In genomic region chr10:28429045-28429444, GRCh38 we compare ENCODE assay signal across 1 cellular context.
TF ChIP-seq lines count a peak whose summit lies in the region.

No MANE protein-coding gene starts in this region.

TF ChIP-seq in K562, 482 proteins besides CTCF, POLR2A, EP300 and RAD21 (continued from another document):
- TF ChIP-seq ZNF197 (CRISPR knock-in tag; IDR thresholded peaks at IDR 0.05; ENCODE audit: low read depth) (no peak), RFX5 (IDR thresholded peaks at IDR 0.05; ENCODE audit: low read depth, low read length) (no peak), MYBL2 (IDR thresholded peaks at IDR 0.05; ENCODE audit: low read depth) (no peak), MYBL2 (CRISPR knock-in tag; IDR thresholded peaks at IDR 0.05; ENCODE audit: borderline replicate concordance) (no peak), SREBF1 (IDR thresholded peaks at IDR 0.05; ENCODE audit: borderline replicate concordance, low read depth, low read length) (no peak), TEAD2 (tag; IDR thresholded peaks at IDR 0.05) (no peak), ZBTB1 (CRISPR knock-in tag; IDR thresholded peaks at IDR 0.05; ENCODE audit: borderline replicate concordance, low read depth) (no peak), ZNF644 (tag; IDR thresholded peaks at IDR 0.05; ENCODE audit: low read depth) (no peak), FOXA3 (CRISPR knock-in tag; conservative IDR thresholded peaks at IDR 0.05 in 1 of 2, IDR thresholded peaks at IDR 0.05 in 1 of 2) (no peak), MAFF (IDR thresholded peaks at IDR 0.05; ENCODE audit: low read length) (peak; percentile 38; the same call in 1 of the 2 replicates), E4F1 (CRISPR knock-in tag; IDR thresholded peaks at IDR 0.05; ENCODE audit: borderline replicate concordance) (no peak), CREB3L1 (IDR thresholded peaks at IDR 0.05; ENCODE audit: borderline replicate concordance, low read depth) (no peak), TFAP4 (CRISPR knock-in tag; IDR thresholded peaks at IDR 0.05; ENCODE audit: borderline replicate concordance) (no peak), CBX2 (IDR thresholded peaks at IDR 0.05; ENCODE audit: insufficient read depth, low read length, poor library complexity, severe bottlenecking) (no peak), HMG20A (CRISPR knock-in tag; conservative IDR thresholded peaks at IDR 0.05) (no peak)
